19 cellular contexts compared by ENCODE assay signal in the genomic region with DNA sequence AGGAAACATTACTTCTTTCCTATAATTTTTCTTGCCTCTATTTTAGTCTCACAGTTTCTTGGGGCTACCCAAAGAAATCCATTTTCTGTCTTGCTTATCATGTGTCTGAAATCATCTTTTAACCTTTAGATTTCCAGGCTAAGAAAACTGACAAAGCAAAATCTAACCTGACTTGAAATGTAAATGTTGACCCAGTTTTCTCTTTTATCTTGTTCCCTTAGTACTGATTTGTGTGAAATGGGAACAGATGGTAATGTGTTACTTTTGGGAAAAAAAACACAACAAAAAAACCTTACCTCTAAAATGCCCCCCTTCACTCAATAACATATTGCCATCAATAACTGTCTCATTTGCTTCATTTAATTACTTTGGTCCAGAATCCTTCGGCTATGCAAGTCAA.
DNase-seq lines count a peak whose midpoint lies in the region; ATAC-seq and TF ChIP-seq lines count a peak whose summit lies in the region.
"Had no signal": no experiment of that assay in that cellular context is flagged by ENCODE, and none has a peak within 500 bp of the region (broad histone marks: within the 10 kb centered on the region; RNA-seq: fewer than 3 reads in every experiment).

No MANE protein-coding gene starts in this region.

- TF ChIP-seq CTCF in neural progenitor cell (IDR thresholded peaks at IDR 0.05) (no peak), right lobe of liver (IDR thresholded peaks at IDR 0.05) (no peak), esophagus muscularis mucosa (IDR thresholded peaks at IDR 0.05) (no peak)

- H3K4me1 Mint-ChIP-seq in neural progenitor cell: peaks cover 12% of the 10 kb centered on the region

- H3K36me3 ChIP-seq in SJCRH30 (no peaks in the 10 kb centered on the region), neural progenitor cell (no peaks in the 10 kb centered on the region), right lobe of liver (no peaks in the 10 kb centered on the region), esophagus muscularis mucosa (no peaks in the 10 kb centered on the region)
- H3K36me3 ChIP-seq: BLaER1 had no signal

- no peaks in the 10 kb centered on the region for H3K36me3 Mint-ChIP-seq in neural progenitor cell
- H3K36me3 Mint-ChIP-seq: IgD-negative memory B cell had no signal

- H3K27ac ChIP-seq in SJCRH30 (peak overlapping the region; percentile 16; the same call in 1 of the 2 replicates), neural progenitor cell (no peak overlapping the region), right lobe of liver (no peak overlapping the region), esophagus muscularis mucosa (replicated peaks in 1 of 4) (no peak overlapping the region)
- H3K27ac ChIP-seq: BLaER1, RWPE1 had no signal

- H3K4me1 ChIP-seq in SJCRH30: peaks cover 10% of the 10 kb centered on the region; the same call in 1 of the 2 replicates
- no peaks in the 10 kb centered on the region for H3K4me1 ChIP-seq in neural progenitor cell
- no peaks in the 10 kb centered on the region for H3K4me1 ChIP-seq in right lobe of liver
- no peaks in the 10 kb centered on the region for H3K4me1 ChIP-seq in esophagus muscularis mucosa
- H3K4me1 ChIP-seq: BLaER1 had no signal

- no peak overlapping the region for H3K9ac ChIP-seq in neural progenitor cell
- H3K9ac ChIP-seq: BLaER1 had no signal

- H4K20me1 ChIP-seq in neural progenitor cell (ENCODE audit: low read depth): no peaks in the 10 kb centered on the region
- H4K20me1 ChIP-seq: BLaER1 had no signal

- H3K27me3 Mint-ChIP-seq in neural progenitor cell (ENCODE audit: insufficient read depth, low read depth): peaks cover 2% of the 10 kb centered on the region
- H3K27me3 Mint-ChIP-seq: CD4-positive, CD25-positive, alpha-beta regulatory T cell; IgD-negative memory B cell had no signal

- in situ Hi-C loops in G401 (cut with HindIII; ENCODE audit: low sequenced_read_pairs): no loop called here

- 78% methylated on average over 1 of the region's 1 CpG for WGBS in right lobe of liver (ENCODE audit: insufficient coverage, low coverage, low lambda C conversion rate, missing lambda C conversion rate)
- 74% methylated on average over 1 of the region's 1 CpG for WGBS in esophagus muscularis mucosa

- H3K4me3 ChIP-seq in SJCRH30 (no peak overlapping the region), neural progenitor cell (no peak overlapping the region), right lobe of liver (no peak overlapping the region), esophagus muscularis mucosa (no peak overlapping the region)
- H3K4me3 ChIP-seq: BLaER1 had no signal

- no peaks in the 10 kb centered on the region for H3K79me2 ChIP-seq in neural progenitor cell (ENCODE audit: low read depth)

- H2AFZ ChIP-seq in neural progenitor cell (replicated peaks): peak overlapping the region; percentile 46

- no peak for ATAC-seq in right lobe of liver
- no peak for ATAC-seq in HG03460 (IDR thresholded peaks at IDR 0.05; ENCODE audit: unreplicated experiment)
- ATAC-seq: Panc1 had no signal

- H3K27ac Mint-ChIP-seq in neural progenitor cell: no peak overlapping the region
- H3K27ac Mint-ChIP-seq: IgD-negative memory B cell had no signal

- no peaks in the 10 kb centered on the region for H3F3A ChIP-seq in neural progenitor cell (ENCODE audit: low read depth)

- no peak for TF ChIP-seq EP300 in esophagus muscularis mucosa (IDR thresholded peaks at IDR 0.05)

- no peak overlapping the region for H3K4me2 ChIP-seq in neural progenitor cell
- H3K4me2 ChIP-seq: BLaER1 had no signal

- no peaks in the 10 kb centered on the region for H3K9me3 ChIP-seq in SJCRH30 (replicated peaks)
- H3K9me3 ChIP-seq in neural progenitor cell (ENCODE audit: low read depth): no peaks in the 10 kb centered on the region
- no peaks in the 10 kb centered on the region for H3K9me3 ChIP-seq in right lobe of liver
- H3K9me3 ChIP-seq in esophagus muscularis mucosa: no peaks in the 10 kb centered on the region
- H3K9me3 ChIP-seq: BLaER1 had no signal

- TF ChIP-seq POLR2A in right lobe of liver (IDR thresholded peaks at IDR 0.05): no peak
- no peak for TF ChIP-seq POLR2A in esophagus muscularis mucosa (IDR thresholded peaks at IDR 0.05; ENCODE audit: low read depth)

- H3K9me3 Mint-ChIP-seq in neural progenitor cell: no peaks in the 10 kb centered on the region
- H3K9me3 Mint-ChIP-seq: CD4-positive, CD25-positive, alpha-beta regulatory T cell had no signal

- intact Hi-C loops in right lobe of liver (cut with DNase I) (no loop called here), esophagus muscularis mucosa (cut with DNase I) (no loop called here)

- peak; percentile 80 for DNase-seq in G401 (ENCODE audit: low spot score)
- DNase-seq in SJCRH30: no peak
- DNase-seq in cerebellum (ENCODE audit: low spot score): peak; percentile 42
- no peak for DNase-seq in neural progenitor cell (ENCODE audit: low spot score)
- DNase-seq in right lobe of liver: no peak
- DNase-seq in stimulated activated CD4-positive, alpha-beta T cell treated with anti-CD3 and anti-CD28 coated beads, Interleukin-12 subunit alpha, Interleukin-12 subunit beta, amount 100 ng/mL, for 4 hours: no peak
- DNase-seq in esophagus muscularis mucosa (ENCODE audit: extremely low spot score): no peak
- DNase-seq: NCI-H1092, NCI-H1417 treated with DMSO at 0.1 percent for 48 hours, NCI-H187, NCI-H446 treated with DMSO at 0.1 percent for 48 hours, NCI-H526 treated with DMSO at 0.1 percent for 48 hours, SHP77 had no signal

- no peak overlapping the region for H3K4me3 Mint-ChIP-seq in neural progenitor cell
- H3K4me3 Mint-ChIP-seq: CD4-positive, CD25-positive, alpha-beta regulatory T cell; IgD-negative memory B cell had no signal

- H3K27me3 ChIP-seq in SJCRH30 (no peaks in the 10 kb centered on the region), neural progenitor cell (no peaks in the 10 kb centered on the region), right lobe of liver (no peaks in the 10 kb centered on the region), esophagus muscularis mucosa (no peaks in the 10 kb centered on the region)
- H3K27me3 ChIP-seq: BLaER1 had no signal

Comparison
In these comparisons a context has a peak if more than half of its experiments do, and no peak if none do; other contexts are left out.
1. DNase-seq: peak in G401 (single experiment) and cerebellum (single experiment); none in SJCRH30 (0 of 2), neural progenitor cell (single experiment), right lobe of liver (0 of 3), stimulated activated CD4-positive, alpha-beta T cell treated with anti-CD3 and anti-CD28 coated beads, Interleukin-12 subunit alpha, Interleukin-12 subunit beta, amount 100 ng/mL, for 4 hours (single experiment) and esophagus muscularis mucosa (single experiment).